In the genomic region with DNA sequence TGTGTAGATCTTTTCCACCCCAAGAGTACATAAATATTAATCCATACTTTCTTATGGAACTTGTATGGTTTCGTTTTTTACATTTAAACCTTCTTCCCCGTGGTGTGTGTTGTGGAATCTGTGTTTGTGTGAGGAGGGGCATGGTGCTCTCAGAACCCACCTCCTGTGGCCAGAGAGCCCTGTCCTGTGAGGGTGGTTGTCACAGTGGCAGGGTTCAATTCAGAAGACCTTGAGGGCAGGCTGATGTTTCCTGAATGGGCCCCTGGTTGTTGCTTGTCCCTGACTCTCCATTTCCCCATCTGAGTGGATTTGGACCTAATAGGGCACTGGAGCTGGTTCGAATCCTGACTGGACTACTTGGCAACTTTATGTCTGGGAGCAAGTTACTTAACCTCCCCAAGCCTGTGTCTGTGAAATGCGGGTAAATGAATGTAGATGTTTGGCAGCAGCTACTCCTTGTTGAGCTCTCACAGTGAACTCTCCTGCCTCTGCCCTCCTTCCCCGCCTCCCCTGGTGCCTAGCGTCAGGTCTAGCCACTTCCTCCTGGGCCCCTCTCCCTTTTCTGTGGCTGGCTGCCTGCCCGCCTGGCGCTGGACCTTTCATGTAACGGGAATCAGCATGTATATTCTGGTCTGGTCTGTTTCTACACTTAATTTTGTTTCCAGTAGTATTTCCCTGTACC, we compare ENCODE assay signal across 8 cellular contexts. TPM values are rescaled to one million over a fixed set of nuclear protein-coding genes. Genes with fewer than 3 reads are reported as not detected.
A peak's percentile ranks its signal among the peaks of the same experiment; 100 is the strongest.
DNase-seq lines count a peak whose midpoint lies in the region; ATAC-seq and TF ChIP-seq lines count a peak whose summit lies in the region.

No MANE protein-coding gene starts in this region.

- intact Hi-C loops in esophagus muscularis mucosa (cut with DNase I): no loop called here

- no peaks in the 10 kb centered on the region for H3K9me3 ChIP-seq in esophagus muscularis mucosa
- H3K9me3 ChIP-seq in neuron (ENCODE audit: low read length): no peaks in the 10 kb centered on the region

- H3K27me3 ChIP-seq in esophagus muscularis mucosa (no peaks in the 10 kb centered on the region), neuron (ENCODE audit: insufficient read depth, low read length) (no peaks in the 10 kb centered on the region)

- DNase-seq in DMS 273 treated with DMSO at 0.1 percent for 48 hours (lab: John Stamatoyannopoulos, UW) (peak; percentile 45), esophagus muscularis mucosa (ENCODE audit: extremely low spot score) (no peak)
- DNase-seq in Jurkat, Clone E6-1 (ENCODE audit: low read depth, low spot score): no peak
- DNase-seq in activated CD4-positive, alpha-beta T cell treated with anti-CD3 and anti-CD28 coated beads, Interleukin-2, amount 50 U/mL, for 1 hour: peak; percentile 37

- H3K36me3 ChIP-seq in esophagus muscularis mucosa (peaks cover 24 to 85% (median 35%) of the 10 kb centered on the region in 4 donors), neuron (ENCODE audit: insufficient read depth, low read length) (peaks cover 60% of the 10 kb centered on the region)

- TF ChIP-seq POLR2A in esophagus muscularis mucosa (IDR thresholded peaks at IDR 0.05; ENCODE audit: low read depth): peak; percentile 40

- ATAC-seq in HG03354 (IDR thresholded peaks at IDR 0.05; ENCODE audit: poor library complexity, severe bottlenecking, unreplicated experiment): no peak
- no peak for ATAC-seq in GM21576 (IDR thresholded peaks at IDR 0.05; ENCODE audit: unreplicated experiment)
- ATAC-seq in HG02763 (IDR thresholded peaks at IDR 0.05; ENCODE audit: unreplicated experiment): no peak

- no peak for TF ChIP-seq CTCF in esophagus muscularis mucosa (IDR thresholded peaks at IDR 0.05)

- H3K4me1 ChIP-seq in esophagus muscularis mucosa (peaks cover 63 to 86% (median 84%) of the 10 kb centered on the region in 4 donors), neuron (ENCODE audit: insufficient read depth, low read length) (peaks cover 73% of the 10 kb centered on the region)

- peak overlapping the region; percentile 97 to 99 (median 99) for H3K27ac ChIP-seq in esophagus muscularis mucosa (replicated peaks in 1 of 4)

- WGBS in esophagus muscularis mucosa: 4% methylated on average over 9 of the region's 9 CpGs

- no peak for TF ChIP-seq EP300 in esophagus muscularis mucosa (IDR thresholded peaks at IDR 0.05)

- H2AFZ ChIP-seq in neuron (ENCODE audit: low read depth, low read length): no peak overlapping the region

- H3K4me3 ChIP-seq in Jurkat, Clone E6-1 (ENCODE audit: low read length): peak overlapping the region; percentile 20; the same call in 1 of the 2 replicates
- H3K4me3 ChIP-seq in esophagus muscularis mucosa (peak overlapping the region; percentile 71 to 81 (median 74)), neuron (ENCODE audit: low read length) (peak overlapping the region; percentile 94)

RNA-seq across cellular contexts. Expression of a gene that starts 7.3 kb away (rescaled TPM):
- polyA plus RNA-seq in Jurkat, Clone E6-1 (2012; ENCODE audit: insufficient read depth, insufficient read length): 25.7 TPM
- total RNA-seq in esophagus muscularis mucosa: 100 to 1,000 TPM in 2 of 4 donors, 10 to 100 TPM in 2; 42.8 to 181 (median 96.0) TPM

RNA-seq across cellular contexts. Expression of a gene that starts 43.4 kb away (rescaled TPM):
- polyA plus RNA-seq in Jurkat, Clone E6-1 (2012; ENCODE audit: insufficient read depth, insufficient read length): 13.4 TPM
- total RNA-seq in esophagus muscularis mucosa: 10 to 100 TPM; 30.4 to 37.3 (median 34.7) TPM

RNA-seq across cellular contexts. Expression of a gene that starts 47.4 kb away (rescaled TPM):
- 10.5 TPM for polyA plus RNA-seq in Jurkat, Clone E6-1 (2012; ENCODE audit: insufficient read depth, insufficient read length)
- 10 to 100 TPM in 1 of 4 donors, 1 to 10 TPM in 3; 4.6 to 11.3 (median 5.9) TPM for total RNA-seq in esophagus muscularis mucosa

Comparison
In these comparisons a context has a peak if more than half of its experiments do, and no peak if none do; other contexts are left out.
1. DNase-seq: peak in DMS 273 treated with DMSO at 0.1 percent for 48 hours (single experiment) and activated CD4-positive, alpha-beta T cell treated with anti-CD3 and anti-CD28 coated beads, Interleukin-2, amount 50 U/mL, for 1 hour (single experiment); none in Jurkat, Clone E6-1 (single experiment) and esophagus muscularis mucosa (single experiment).
2. H3K4me3 ChIP-seq: peak in every context shown above with its lines; median percentile 94 in neuron; 74 in esophagus muscularis mucosa; 20 in Jurkat, Clone E6-1.